In genomic region chr13:27283906-27284523, GRCh38 we compare ENCODE assay signal across 8 cellular contexts. TPM values are rescaled to one million over a fixed set of nuclear protein-coding genes. Genes with fewer than 3 reads are reported as not detected.
DNase-seq lines count a peak whose midpoint lies in the region; ATAC-seq and TF ChIP-seq lines count a peak whose summit lies in the region.

No MANE protein-coding gene starts in this region.

- H3K79me1 ChIP-seq in trophoblast cell (ENCODE audit: low read length) = no peaks in the 10 kb centered on the region

- no peak overlapping the region for H4K8ac ChIP-seq in trophoblast cell (ENCODE audit: low read depth, low read length)

- H3K27me3 Mint-ChIP-seq in activated T-cell treated with anti-CD3 and anti-CD28 coated beads, Interleukin-2, amount 50 U/mL, for 72 hours (ENCODE audit: low read depth) = no peaks in the 10 kb centered on the region
- peaks cover 4% of the 10 kb centered on the region for H3K27me3 Mint-ChIP-seq in glutamatergic neuron (ENCODE audit: unreplicated experiment)

- H3K4me1 Mint-ChIP-seq in activated T-cell treated with anti-CD3 and anti-CD28 coated beads, Interleukin-2, amount 50 U/mL, for 72 hours (ENCODE audit: low read depth) = no peaks in the 10 kb centered on the region
- no peaks in the 10 kb centered on the region for H3K4me1 Mint-ChIP-seq in glutamatergic neuron (ENCODE audit: low read depth, unreplicated experiment)

- H3K79me2 ChIP-seq in PC-3 (ENCODE audit: low read length) (no peaks in the 10 kb centered on the region), trophoblast cell (ENCODE audit: control insufficient read depth, insufficient read depth, low read length, poor library complexity) (no peaks in the 10 kb centered on the region)

- H2AK5ac ChIP-seq in trophoblast cell (ENCODE audit: low read length) = no peak overlapping the region

- no peak overlapping the region for H3K4ac ChIP-seq in trophoblast cell (ENCODE audit: low read depth, low read length)

- H3K23ac ChIP-seq in trophoblast cell (ENCODE audit: low read length) = no peak overlapping the region

- TF ChIP-seq CTCF in PC-3 (conservative IDR thresholded peaks at IDR 0.05; ENCODE audit: low read depth, low read length) (peak; percentile 66), fibroblast of the aortic adventitia (IDR thresholded peaks at IDR 0.05; ENCODE audit: insufficient read depth, low read length) (peak; percentile 44), testis (IDR thresholded peaks at IDR 0.05) (no peak), glutamatergic neuron (IDR thresholded peaks at IDR 0.05; ENCODE audit: partially characterized antibody, unreplicated experiment) (no peak)

- H3K4me3 ChIP-seq in PC-3 (ENCODE audit: low read length) = no peak overlapping the region
- no peak overlapping the region for H3K4me3 ChIP-seq in fibroblast of the aortic adventitia (ENCODE audit: low read depth, low read length)
- no peak overlapping the region for H3K4me3 ChIP-seq in testis
- H3K4me3 ChIP-seq in trophoblast cell (ENCODE audit: low read depth, low read length) = no peak overlapping the region

- POLR2A ChIA-PET in PC-3 (lab: Charles Lee; ENCODE audit: unreplicated experiment) = interaction anchor here (0.7 kb wide), 1 partner anchor 299 kb away, joined by 4 read pairs; no protein-coding TSS in a partner anchor

- no peak overlapping the region for H3K14ac ChIP-seq in trophoblast cell (ENCODE audit: low read length)

- H4K12ac ChIP-seq in trophoblast cell (ENCODE audit: low read depth, low read length) = no peak overlapping the region

- no peak overlapping the region for H2BK12ac ChIP-seq in trophoblast cell (ENCODE audit: low read length)

- H2AFZ ChIP-seq in PC-3 (ENCODE audit: low read length) = no peak overlapping the region
- no peak overlapping the region for H2AFZ ChIP-seq in trophoblast cell (ENCODE audit: insufficient read depth, low read length, poor library complexity)

- H3K4me3 Mint-ChIP-seq in activated T-cell treated with anti-CD3 and anti-CD28 coated beads, Interleukin-2, amount 50 U/mL, for 72 hours = no peak overlapping the region
- H3K4me3 Mint-ChIP-seq in glutamatergic neuron (ENCODE audit: unreplicated experiment) = no peak overlapping the region

- H4K20me1 ChIP-seq in PC-3 (ENCODE audit: low read length) = no peaks in the 10 kb centered on the region

- no peak overlapping the region for H3K4me2 ChIP-seq in PC-3 (ENCODE audit: low read length)
- H3K4me2 ChIP-seq in trophoblast cell (ENCODE audit: low read length) = no peak overlapping the region

- intact Hi-C loops in PC-3 (cut with micrococcal nuclease) (loop anchor here (1.0 to 2.0 kb wide), 2 partner anchors 299 to 337 kb away; no protein-coding TSS in a partner anchor), testis (cut with DNase I; ENCODE audit: low total_unique reads) (no loop called here)

- H2BK5ac ChIP-seq in trophoblast cell (ENCODE audit: low read depth, low read length, poor library complexity) = no peak overlapping the region

- no TSS peak for BruUV-seq in PC-3 (replicated peaks; lab: Mats Ljungman, UMichigan)

- H4K91ac ChIP-seq in trophoblast cell (ENCODE audit: low read depth, low read length) = no peak overlapping the region

- 88 to 92% methylated on average over 4 of the region's 4 CpGs for WGBS in testis, 2 donors
- WGBS in trophoblast cell (ENCODE audit: extremely low coverage, insufficient coverage, insufficient read length) = no CpG with 5 or more reads among the region's 4 CpGs

- H3K9me2 ChIP-seq in PC-3 (replicated peaks; ENCODE audit: low read length) = no peaks in the 10 kb centered on the region

- no peaks in the 10 kb centered on the region for H3K9me3 ChIP-seq in PC-3 (ENCODE audit: low read length)
- no peaks in the 10 kb centered on the region for H3K9me3 ChIP-seq in testis
- peaks cover 3% of the 10 kb centered on the region for H3K9me3 ChIP-seq in trophoblast cell (ENCODE audit: insufficient read depth, low read depth, low read length)

- H3K9ac ChIP-seq in PC-3 (ENCODE audit: low read length) = no peak overlapping the region
- H3K9ac ChIP-seq in trophoblast cell (ENCODE audit: low read length) = no peak overlapping the region

- H3K9me3 Mint-ChIP-seq in activated T-cell treated with anti-CD3 and anti-CD28 coated beads, Interleukin-2, amount 50 U/mL, for 72 hours = no peaks in the 10 kb centered on the region
- no peaks in the 10 kb centered on the region for H3K9me3 Mint-ChIP-seq in glutamatergic neuron (ENCODE audit: unreplicated experiment)

- H3K27ac ChIP-seq in PC-3 (ENCODE audit: low read length) (no peak overlapping the region), testis (no peak overlapping the region), trophoblast cell (ENCODE audit: low read depth, low read length) (no peak overlapping the region)

- no peak overlapping the region for H3K18ac ChIP-seq in trophoblast cell (ENCODE audit: low read length)

- no peaks in the 10 kb centered on the region for H3K36me3 Mint-ChIP-seq in activated T-cell treated with anti-CD3 and anti-CD28 coated beads, Interleukin-2, amount 50 U/mL, for 72 hours (ENCODE audit: insufficient read depth in 2 of 2)
- H3K36me3 Mint-ChIP-seq in glutamatergic neuron (ENCODE audit: unreplicated experiment) = no peaks in the 10 kb centered on the region

- no peaks in the 10 kb centered on the region for H3F3A ChIP-seq in PC-3 (ENCODE audit: low read length, unreplicated experiment)

- H2BK120ac ChIP-seq in trophoblast cell (ENCODE audit: insufficient read depth, low read length, poor library complexity) = no peak overlapping the region

- DNase-seq in activated T-cell treated with anti-CD3 and anti-CD28 coated beads, Interleukin-2, amount 50 U/mL, for 72 hours = peak; percentile 12 to 48
- DNase-seq in activated T-cell treated with anti-CD3 and anti-CD28 coated beads for 4 hours (no peak), PC-3 (peak; percentile 59), fibroblast of the aortic adventitia (ENCODE audit: low read depth) (peak; percentile 41), testis (peak; percentile 63), trophoblast cell (no peak), glutamatergic neuron (no peak)
- DNase-seq in activated T-cell treated with anti-CD3 and anti-CD28 coated beads, Interleukin-2, amount 50 U/mL, for 1 hour = no peak

- no peak for TF ChIP-seq POLR2A in testis (IDR thresholded peaks at IDR 0.05)

- H3K4me1 ChIP-seq in PC-3 (ENCODE audit: insufficient read depth, low read length) (peaks cover 17% of the 10 kb centered on the region), testis (no peaks in the 10 kb centered on the region), trophoblast cell (ENCODE audit: control insufficient read depth in 1 of 2, insufficient read depth in 2 of 2, low read length in 2 of 2) (peaks cover 0 to 5% of the 10 kb centered on the region in 2 experiments)

- H3K36me3 ChIP-seq in PC-3 (ENCODE audit: low read depth, low read length) = no peaks in the 10 kb centered on the region
- H3K36me3 ChIP-seq in testis (ENCODE audit: low read depth, missing control alignments) = no peaks in the 10 kb centered on the region
- H3K36me3 ChIP-seq in trophoblast cell (ENCODE audit: control insufficient read depth in 1 of 2, insufficient read depth in 2 of 2, low read length in 2 of 2) = no peaks in the 10 kb centered on the region

- H3K27me3 ChIP-seq in PC-3 (ENCODE audit: low read length) (no peaks in the 10 kb centered on the region), testis (no peaks in the 10 kb centered on the region), trophoblast cell (ENCODE audit: insufficient read depth, low read length) (no peaks in the 10 kb centered on the region)

- CTCF ChIA-PET in PC-3 (lab: Charles Lee) = interaction anchor here (0.7 to 1.1 kb wide), 4 partner anchors 78 to 337 kb away, joined by 3 to 8 read pairs (median 6); no protein-coding TSS in a partner anchor

- peak; percentile 67 to 77 for ATAC-seq in activated T-cell treated with anti-CD3 and anti-CD28 coated beads, Interleukin-2, amount 50 U/mL, for 72 hours (replicated peaks in 1 of 2)
- ATAC-seq in PC-3 = peak; percentile 83

- no peak overlapping the region for H3K27ac Mint-ChIP-seq in activated T-cell treated with anti-CD3 and anti-CD28 coated beads, Interleukin-2, amount 50 U/mL, for 72 hours
- H3K27ac Mint-ChIP-seq in glutamatergic neuron (ENCODE audit: unreplicated experiment) = no peak overlapping the region

RNA-seq across cellular contexts. Expression of gene RASL11A, which starts 13.4 kb away (rescaled TPM):
- 1 to 10 TPM; 5.6 to 7.3 TPM for total RNA-seq in activated T-cell treated with anti-CD3 and anti-CD28 coated beads, Interleukin-2, amount 50 U/mL, for 72 hours
- total RNA-seq in PC-3 (2014; rRNA removed) = 43.3 and 59.7 TPM in 2 replicates
- total RNA-seq in fibroblast of the aortic adventitia (ENCODE audit: low replicate concordance) = 2.3 and 13.3 TPM in 2 replicates
- total RNA-seq in testis = 1 to 10 TPM; 8.2 to 10.0 TPM
- polyA plus RNA-seq in testis (ENCODE audit: insufficient read depth, low read depth, low replicate concordance) = 11.8 TPM
- polyA plus RNA-seq in trophoblast cell (2013) = 2.5 and 2.8 TPM in 2 replicates
- 1.8 TPM for total RNA-seq in glutamatergic neuron (ENCODE audit: unreplicated experiment)

RNA-seq across cellular contexts. Expression of gene RPL21, which starts 32.7 kb away (rescaled TPM):
- 1,000 to 10,000 TPM; 1,509 to 1,701 TPM for total RNA-seq in activated T-cell treated with anti-CD3 and anti-CD28 coated beads, Interleukin-2, amount 50 U/mL, for 72 hours
- total RNA-seq in PC-3 (2014; rRNA removed) (380 and 552 TPM in 2 replicates), fibroblast of the aortic adventitia (ENCODE audit: low replicate concordance) (1,402 and 2,034 TPM in 2 replicates), testis (100 to 1,000 TPM; 200 to 353 TPM), glutamatergic neuron (ENCODE audit: unreplicated experiment) (478 TPM)
- 996 TPM for polyA plus RNA-seq in testis (ENCODE audit: insufficient read depth, low read depth, low replicate concordance)
- polyA plus RNA-seq in trophoblast cell (2013) = 1,957 and 1,968 TPM in 2 replicates

Comparison
In these comparisons a context has a peak if more than half of its experiments do, and no peak if none do; other contexts are left out.
1. DNase-seq: peak in activated T-cell treated with anti-CD3 and anti-CD28 coated beads, Interleukin-2, amount 50 U/mL, for 72 hours (2 of 2), PC-3 (single experiment), fibroblast of the aortic adventitia (single experiment) and testis (single experiment); none in activated T-cell treated with anti-CD3 and anti-CD28 coated beads for 4 hours (single experiment), trophoblast cell (0 of 2), glutamatergic neuron (single experiment) and activated T-cell treated with anti-CD3 and anti-CD28 coated beads, Interleukin-2, amount 50 U/mL, for 1 hour (single experiment).
2. CTCF ChIP-seq: peak in PC-3 (single experiment) and fibroblast of the aortic adventitia (single experiment); none in testis (0 of 3) and glutamatergic neuron (single experiment).